8 cellular contexts compared by ENCODE assay signal in the genomic region with DNA sequence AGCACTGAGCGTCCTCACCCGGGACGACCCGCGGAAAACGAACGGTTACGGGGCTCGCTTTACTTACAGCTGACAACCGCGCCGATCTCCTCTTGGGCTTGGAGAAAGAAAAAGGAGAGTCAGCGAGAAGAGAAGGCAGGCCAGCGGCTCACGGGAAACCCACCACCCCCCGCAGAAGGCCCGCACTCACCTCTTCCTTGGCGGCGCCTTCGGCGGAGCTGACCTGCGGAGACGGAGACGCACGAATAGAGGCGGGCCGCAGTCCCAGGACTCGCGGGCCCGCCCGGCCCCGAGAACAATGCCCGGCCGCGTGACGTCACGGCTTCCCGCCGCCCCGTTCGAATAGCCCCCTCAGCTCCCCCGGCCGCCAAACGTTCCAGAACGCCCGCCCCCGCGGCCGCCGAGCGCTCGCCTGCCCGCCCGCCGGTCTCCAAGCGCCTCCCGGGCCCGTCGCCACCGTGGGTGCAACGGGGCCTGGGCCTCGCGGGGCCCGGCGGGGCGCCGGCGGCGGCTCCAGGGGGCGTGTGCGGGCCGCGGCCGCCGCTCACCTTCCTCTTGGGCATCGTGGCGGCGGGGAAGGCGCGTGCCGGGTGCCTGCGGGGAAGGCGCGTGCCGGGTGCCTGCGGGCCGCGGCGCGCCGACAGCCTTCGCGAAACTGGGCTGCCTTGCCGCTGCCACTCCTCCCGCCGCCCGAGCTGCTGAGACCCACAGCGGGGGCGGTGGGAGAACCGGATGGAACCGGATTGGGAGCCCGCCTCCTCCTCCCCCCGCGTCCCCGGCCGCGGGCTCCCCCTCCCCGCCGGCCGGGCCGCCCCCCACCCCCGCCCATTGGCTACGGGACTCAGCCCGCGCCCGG. TPM values are rescaled to one million over a fixed set of nuclear protein-coding genes. Genes with fewer than 3 reads are reported as not detected.
DNase-seq lines count a peak whose midpoint lies in the region; ATAC-seq and TF ChIP-seq lines count a peak whose summit lies in the region.

A gene with protein sequence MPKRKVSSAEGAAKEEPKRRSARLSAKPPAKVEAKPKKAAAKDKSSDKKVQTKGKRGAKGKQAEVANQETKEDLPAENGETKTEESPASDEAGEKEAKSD (minus strand): TSS at position 734 of the 856 bp plus-strand sequence. CDS start 171 bp downstream, at position 563.

- DNase-seq in DMS153 (lab: John Stamatoyannopoulos, UW) (peak; percentile 33), KBM-7 (peak; percentile 78), PC-9 (peak; percentile 58 to 83), myocyte (ENCODE audit: low read depth) (peak; percentile 91)
- DNase-seq in activated T-cell treated with anti-CD3 and anti-CD28 coated beads, Interleukin-2, amount 50 U/mL, for 1 hour = peak; percentile 87
- DNase-seq in stimulated activated CD8-positive, alpha-beta memory T cell treated with anti-CD3 and anti-CD28 coated beads, Interleukin-7, amount 100 ng/mL, for 48 hours (ENCODE audit: extremely low read depth in 1 of 2, low read depth in 1 of 2) = peak; percentile 82 to 85

- TF ChIP-seq CTCF in PC-9 (conservative IDR thresholded peaks at IDR 0.05) = no peak

- no peaks in the 10 kb centered on the region for H3K9me2 ChIP-seq in PC-9 (ENCODE audit: insufficient read depth)

- no peaks in the 10 kb centered on the region for H3K9me3 ChIP-seq in PC-9 (ENCODE audit: insufficient read depth, low read depth)

- peak within 1 kb of the TSS; percentile 85 for H3K27ac ChIP-seq in PC-9

- H3K4me3 ChIP-seq in PC-9 = peak within 1 kb of the TSS; percentile 92

- H4K20me1 ChIP-seq in PC-9 (ENCODE audit: insufficient read depth) = peaks cover 21% of the 10 kb centered on the region

- peaks cover 26% of the 10 kb centered on the region for H3K36me3 ChIP-seq in PC-9 (ENCODE audit: low read depth)

- H3F3A ChIP-seq in PC-9 (ENCODE audit: insufficient read depth, low read depth) = peaks cover 31% of the 10 kb centered on the region

- no TSS peak for BruUV-seq in PC-9 (replicated peaks; lab: Mats Ljungman, UMichigan)

- H3K79me2 ChIP-seq in PC-9 (ENCODE audit: low read depth) = peaks cover 48% of the 10 kb centered on the region

- in situ Hi-C loops in KBM-7 (cut with MboI; ENCODE audit: low pct_unique_long_range_greater_than_20kb, low sequenced_read_pairs) = no loop called here

- peak within 1 kb of the TSS; percentile 83 for H2AFZ ChIP-seq in PC-9

- ATAC-seq in GM21717 (IDR thresholded peaks at IDR 0.05; ENCODE audit: unreplicated experiment) (peak; percentile 45), esophagus mucosa (peak; percentile 84)

- H3K4me2 ChIP-seq in PC-9 = peak within 1 kb of the TSS; percentile 97

- no peaks in the 10 kb centered on the region for H3K27me3 ChIP-seq in PC-9 (ENCODE audit: insufficient read depth, low read depth)

- intact Hi-C loops in PC-9 (cut with micrococcal nuclease; ENCODE audit: unreplicated experiment) = loop anchor here (1.0 kb wide), 3 partner anchors 32 to 40 kb away; a partner anchor contains a TSS

- POLR2A ChIA-PET in PC-9 (lab: Charles Lee; ENCODE audit: unreplicated experiment) = interaction anchor here (0.6 kb wide), 2 partner anchors 46 to 60 kb away, joined by 3 to 25 read pairs; no protein-coding TSS in a partner anchor

- CTCF ChIA-PET in PC-9 (lab: Charles Lee) = no interaction called here

- peaks cover 32% of the 10 kb centered on the region for H3K4me1 ChIP-seq in PC-9 (replicated peaks; ENCODE audit: insufficient read depth)

RNA-seq across cellular contexts. Expression of the gene that starts here (rescaled TPM):
- total RNA-seq in PC-9 (2021) (369 and 402 TPM in 2 replicates), esophagus mucosa (213 TPM), myocyte (115 and 126 TPM in 2 replicates)
- 139 TPM for polyA plus RNA-seq in myocyte (2012)

Comparison
In these comparisons a context has a peak if more than half of its experiments do, and no peak if none do; other contexts are left out.
1. Peak in every context shown above with its lines: DNase-seq, ATAC-seq, H3K4me3 ChIP-seq and H3K27ac ChIP-seq.
2. DNase-seq: peak in every context shown above with its lines; median percentile 91 in myocyte; 87 in activated T-cell treated with anti-CD3 and anti-CD28 coated beads, Interleukin-2, amount 50 U/mL, for 1 hour; 84 in stimulated activated CD8-positive, alpha-beta memory T cell treated with anti-CD3 and anti-CD28 coated beads, Interleukin-7, amount 100 ng/mL, for 48 hours; 78 in KBM-7; 70 in PC-9; 33 in DMS153.